Comparison of ENCODE assay signal across 8 cellular contexts in the genomic region with DNA sequence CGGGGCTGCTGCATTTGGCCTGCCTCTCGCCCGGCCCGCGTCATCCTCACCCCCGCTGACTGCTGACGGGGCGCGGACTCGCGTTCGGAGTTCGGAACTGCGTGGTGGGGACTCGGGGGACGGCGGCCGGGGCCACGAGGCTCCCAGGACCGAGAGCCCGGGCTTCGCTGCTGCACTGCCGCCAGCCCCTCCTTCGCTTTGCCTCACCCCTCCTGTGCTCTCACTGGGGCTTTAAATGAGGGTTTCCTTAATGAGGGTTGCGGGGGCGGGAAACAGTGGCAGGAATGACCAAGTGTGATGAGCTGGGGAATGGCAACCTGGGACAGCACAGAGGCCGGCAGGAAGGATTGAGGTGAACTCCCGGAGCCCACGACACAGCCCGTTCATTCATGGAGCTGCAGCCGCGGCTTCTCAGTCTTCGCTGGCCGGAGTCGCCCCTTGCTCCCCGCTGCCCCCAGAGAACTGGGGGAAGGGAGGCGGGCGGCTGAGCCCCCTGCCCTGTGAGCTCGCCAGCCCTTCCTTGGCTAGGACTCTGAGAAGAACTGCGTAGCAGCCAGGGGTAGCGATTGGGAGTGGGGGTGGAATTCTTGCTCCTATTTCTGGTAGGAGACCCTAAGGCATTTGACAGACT. TPM values are rescaled to one million over a fixed set of nuclear protein-coding genes. Genes with fewer than 3 reads are reported as not detected.
DNase-seq lines count a peak whose midpoint lies in the region; ATAC-seq and TF ChIP-seq lines count a peak whose summit lies in the region.
"Had no signal": no experiment of that assay in that cellular context is flagged by ENCODE, and none has a peak within 500 bp of the region (broad histone marks: within the 10 kb centered on the region; RNA-seq: fewer than 3 reads in every experiment).

No MANE protein-coding gene starts in this region.

- no peaks in the 10 kb centered on the region for H4K20me1 ChIP-seq in H9 (ENCODE audit: control insufficient read depth, insufficient read depth, insufficient read length)
- H4K20me1 ChIP-seq in PC-3 (ENCODE audit: low read length): no peaks in the 10 kb centered on the region

- H2AK5ac ChIP-seq in H9 (ENCODE audit: insufficient read length, low read length): no peak overlapping the region

- peak overlapping the region; percentile 68 to 77 for H3K4me3 ChIP-seq in ascending aorta
- H3K4me3 ChIP-seq in iPS-20b (ENCODE audit: low read length): peak overlapping the region; percentile 75; the same call in 1 of the 2 replicates
- no peak overlapping the region for H3K4me3 ChIP-seq in PC-3 (ENCODE audit: low read length)

- no CpG with 5 or more reads among the region's 41 CpGs for WGBS in H9 (ENCODE audit: extremely low coverage, insufficient read length, low lambda C conversion rate)

- no peak overlapping the region for H3K27ac Mint-ChIP-seq in H9
- no peak overlapping the region for H3K27ac Mint-ChIP-seq in stimulated activated naive B cell treated with anti-CD40 and anti-IgM and Interleukin-4, amounts not matched to agents 10 μg/mL and 1 μg/mL and 100 μg/mL, for 72 hours

- H2BK20ac ChIP-seq in H9 (ENCODE audit: low read depth, low read length, poor library complexity, severe bottlenecking): no peak overlapping the region

- H3K36me3 ChIP-seq in ascending aorta: no peaks in the 10 kb centered on the region
- H3K36me3 ChIP-seq in iPS-20b (ENCODE audit: insufficient read depth, low read depth, low read length): peaks cover 15% of the 10 kb centered on the region; the same call in 1 of the 2 replicates
- H3K36me3 ChIP-seq in PC-3 (ENCODE audit: low read depth, low read length): 0 out of 2 replicates have a peak, but pooled peaks cover 9% of the 10 kb centered on the region

- H3K4me3 Mint-ChIP-seq in H9: peak overlapping the region; percentile 62 to 84
- peak overlapping the region in 1 of 2 donors; percentile 69 for H3K4me3 Mint-ChIP-seq in stimulated activated naive B cell treated with anti-CD40 and anti-IgM and Interleukin-4, amounts not matched to agents 10 μg/mL and 1 μg/mL and 100 μg/mL, for 72 hours

- peaks cover 23 to 35% of the 10 kb centered on the region in 2 experiments for H3K4me1 Mint-ChIP-seq in H9
- peaks cover 22 to 52% of the 10 kb centered on the region in 2 donors for H3K4me1 Mint-ChIP-seq in stimulated activated naive B cell treated with anti-CD40 and anti-IgM and Interleukin-4, amounts not matched to agents 10 μg/mL and 1 μg/mL and 100 μg/mL, for 72 hours

- H3K4me1 ChIP-seq in H9 (ENCODE audit: insufficient read depth, low read length): peaks cover 6% of the 10 kb centered on the region; the same call in 1 of the 2 replicates
- peaks cover 5 to 8% of the 10 kb centered on the region in 2 donors for H3K4me1 ChIP-seq in ascending aorta
- H3K4me1 ChIP-seq in iPS-20b (ENCODE audit: insufficient read depth, low read length): peaks cover 16% of the 10 kb centered on the region
- peaks cover 7% of the 10 kb centered on the region for H3K4me1 ChIP-seq in PC-3 (ENCODE audit: insufficient read depth, low read length)

- no peaks in the 10 kb centered on the region for H3K79me1 ChIP-seq in H9 (ENCODE audit: insufficient read depth, low read depth, low read length, poor library complexity, severe bottlenecking)

- H3K36me3 Mint-ChIP-seq in H9 (ENCODE audit: insufficient read depth in 1 of 3, low read depth in 3 of 3): peaks cover 11 to 18% (median 13%) of the 10 kb centered on the region in 3 experiments
- H3K36me3 Mint-ChIP-seq in stimulated activated naive B cell treated with anti-CD40 and anti-IgM and Interleukin-4, amounts not matched to agents 10 μg/mL and 1 μg/mL and 100 μg/mL, for 72 hours: peaks cover 37 to 40% of the 10 kb centered on the region in 2 donors

- H3K9me3 ChIP-seq in H9 (ENCODE audit: control insufficient read depth, low read depth, low read length) (no peaks in the 10 kb centered on the region), ascending aorta (no peaks in the 10 kb centered on the region), iPS-20b (ENCODE audit: insufficient read depth, low read depth, low read length) (no peaks in the 10 kb centered on the region), PC-3 (ENCODE audit: low read length) (no peaks in the 10 kb centered on the region)

- no TSS peak for BruUV-seq in PC-3 (replicated peaks; lab: Mats Ljungman, UMichigan)

- no peak overlapping the region for H3K14ac ChIP-seq in H9 (ENCODE audit: insufficient read depth, low read length)

- H2AFZ ChIP-seq in H9 (ENCODE audit: low read length) (no peak overlapping the region), PC-3 (ENCODE audit: low read length) (no peak overlapping the region)

- peak; percentile 26 to 35 for ATAC-seq in stimulated activated naive B cell treated with anti-CD40 and anti-IgM and Interleukin-4, amounts not matched to agents 10 μg/mL and 1 μg/mL and 100 μg/mL, for 72 hours (replicated peaks)
- no peak for ATAC-seq in PC-3

- CTCF ChIA-PET in PC-3 (lab: Charles Lee): no interaction called here

- no peak overlapping the region for H2BK120ac ChIP-seq in H9 (ENCODE audit: low read depth, low read length, poor library complexity, severe bottlenecking)

- no peaks in the 10 kb centered on the region for H3F3A ChIP-seq in PC-3 (ENCODE audit: low read length, unreplicated experiment)

- POLR2A ChIA-PET in PC-3 (lab: Charles Lee; ENCODE audit: unreplicated experiment): no interaction called here

- H4K5ac ChIP-seq in H9 (ENCODE audit: insufficient read length, low read depth, low read length): no peak overlapping the region

- H3K27ac ChIP-seq in H9 (ENCODE audit: insufficient read length, low read depth, low read length) (no peak overlapping the region), ascending aorta (no peak overlapping the region), iPS-20b (ENCODE audit: low read length) (no peak overlapping the region), PC-3 (ENCODE audit: low read length) (no peak overlapping the region)

- TF ChIP-seq CTCF in H9 (conservative IDR thresholded peaks at IDR 0.05): no peak
- TF ChIP-seq CTCF in ascending aorta (IDR thresholded peaks at IDR 0.05): no peak
- no peak for TF ChIP-seq CTCF in PC-3 (conservative IDR thresholded peaks at IDR 0.05; ENCODE audit: low read depth, low read length)

- peak overlapping the region; percentile 20 for H3K9ac ChIP-seq in H9 (ENCODE audit: extremely low read depth, insufficient read length, low read length)
- H3K9ac ChIP-seq in iPS-20b (ENCODE audit: low read depth, low read length): peak overlapping the region; percentile 59; the same call in 1 of the 2 replicates
- no peak overlapping the region for H3K9ac ChIP-seq in PC-3 (ENCODE audit: low read length)

- H3K9me3 Mint-ChIP-seq in H9: no peaks in the 10 kb centered on the region; a peak in 2 of 5 replicates
- no peaks in the 10 kb centered on the region for H3K9me3 Mint-ChIP-seq in stimulated activated naive B cell treated with anti-CD40 and anti-IgM and Interleukin-4, amounts not matched to agents 10 μg/mL and 1 μg/mL and 100 μg/mL, for 72 hours

- peaks cover 7% of the 10 kb centered on the region; the same call in 1 of the 2 replicates for H3K27me3 ChIP-seq in H9 (ENCODE audit: insufficient read depth, low read length)
- H3K27me3 ChIP-seq in ascending aorta: no peaks in the 10 kb centered on the region
- H3K27me3 ChIP-seq in iPS-20b (ENCODE audit: insufficient read depth, low read length): peaks cover 50% of the 10 kb centered on the region
- no peaks in the 10 kb centered on the region for H3K27me3 ChIP-seq in PC-3 (ENCODE audit: low read length)

- no peak overlapping the region for H3K4ac ChIP-seq in H9 (ENCODE audit: low read depth, low read length)

- H3K9me2 ChIP-seq in PC-3 (replicated peaks; ENCODE audit: low read length): no peaks in the 10 kb centered on the region

- H3K4me2 ChIP-seq in H9 (ENCODE audit: insufficient read depth, insufficient read length, low read length) (peak overlapping the region; percentile 35), PC-3 (ENCODE audit: low read length) (no peak overlapping the region)

- no peak overlapping the region for H2BK15ac ChIP-seq in H9 (ENCODE audit: low read depth, low read length)

- DNase-seq in H9 (peak; percentile 47), ascending aorta (ENCODE audit: low spot score in 2 of 2) (no peak), NCI-H1930 (lab: John Stamatoyannopoulos, UW) (no peak), PC-3 (no peak)
- peak; percentile 13 for DNase-seq in stimulated activated naive B cell treated with anti-CD40 and anti-IgM and Interleukin-4, amounts not matched to agents 10 μg/mL and 1 μg/mL and 100 μg/mL, for 72 hours
- no peak for DNase-seq in activated CD4-positive, CD25-positive, alpha-beta regulatory T cell treated with anti-CD3 and anti-CD28 coated beads, Interleukin-2, amount 50 U/mL, for 72 hours

- H3K23ac ChIP-seq in H9 (ENCODE audit: insufficient read length, low read depth, low read length): no peak overlapping the region

- H3K56ac ChIP-seq in H9 (ENCODE audit: insufficient read length, low read depth, low read length): no peak overlapping the region

- no peak overlapping the region for H4K8ac ChIP-seq in H9 (replicated peaks; ENCODE audit: insufficient read length, low read depth, low read length)

- no peaks in the 10 kb centered on the region; the same call in 1 of the 2 replicates for H3K79me2 ChIP-seq in H9 (ENCODE audit: insufficient read depth, low read length)
- H3K79me2 ChIP-seq in PC-3 (ENCODE audit: low read length): no peaks in the 10 kb centered on the region

- H3K27me3 Mint-ChIP-seq in H9 (ENCODE audit: low read depth): peaks cover 46% of the 10 kb centered on the region
- H3K27me3 Mint-ChIP-seq in stimulated activated naive B cell treated with anti-CD40 and anti-IgM and Interleukin-4, amounts not matched to agents 10 μg/mL and 1 μg/mL and 100 μg/mL, for 72 hours: peaks cover 0 to 8% of the 10 kb centered on the region in 2 donors

- no peak overlapping the region for H3K18ac ChIP-seq in H9 (ENCODE audit: insufficient read length, low read depth, low read length)

- H3K23me2 ChIP-seq in H9 (ENCODE audit: insufficient read length, low read depth, low read length, poor library complexity, severe bottlenecking): peaks cover 21% of the 10 kb centered on the region

- no peak overlapping the region for H4K91ac ChIP-seq in H9 (ENCODE audit: insufficient read length, low read depth, low read length)

- H2BK5ac ChIP-seq in H9 (ENCODE audit: insufficient read length, low read length): no peak overlapping the region

- intact Hi-C loops in ascending aorta (cut with DNase I): no loop called here
- intact Hi-C loops in PC-3 (cut with micrococcal nuclease): no loop called here

- H2BK12ac ChIP-seq in H9 (ENCODE audit: insufficient read length, low read depth, low read length): no peak overlapping the region

- no peak overlapping the region for H3T11ph ChIP-seq in H9 (ENCODE audit: low read length)

RNA-seq across cellular contexts. Expression of a gene that starts 1.5 kb away (rescaled TPM):
- total RNA-seq in H9 (2021) (10.4 and 14.3 TPM in 2 replicates), ascending aorta (0.43 TPM), PC-3 (2014; rRNA removed) (0.26 TPM in 1 of 2 replicates, not detected in the other)
- total RNA-seq: NCI-H460 had no signal

Comparison
In these comparisons a context has a peak if more than half of its experiments do, and no peak if none do; other contexts are left out.
1. DNase-seq: peak in H9 (single experiment) and stimulated activated naive B cell treated with anti-CD40 and anti-IgM and Interleukin-4, amounts not matched to agents 10 μg/mL and 1 μg/mL and 100 μg/mL, for 72 hours (single experiment); none in ascending aorta (0 of 2), NCI-H1930 (0 of 2), PC-3 (single experiment) and activated CD4-positive, CD25-positive, alpha-beta regulatory T cell treated with anti-CD3 and anti-CD28 coated beads, Interleukin-2, amount 50 U/mL, for 72 hours (single experiment).